In genomic region chr1:107963601-107964396, GRCh38 we compare ENCODE assay signal across 8 cellular contexts. TPM values are rescaled to one million over a fixed set of nuclear protein-coding genes. Genes with fewer than 3 reads are reported as not detected.
A peak's percentile ranks its signal among the peaks of the same experiment; 100 is the strongest.
DNase-seq lines count a peak whose midpoint lies in the region; ATAC-seq, FAIRE-seq and TF ChIP-seq lines count a peak whose summit lies in the region.

No MANE protein-coding gene starts in this region.

- peaks cover 4 to 12% of the 10 kb centered on the region in 2 donors for H3K4me1 ChIP-seq in kidney (ENCODE audit: control insufficient read depth in 1 of 2, insufficient read depth in 1 of 2, low read depth in 1 of 2, low read length in 2 of 2)

- H3K36me3 Mint-ChIP-seq in MCF 10A (ENCODE audit: insufficient read depth, unreplicated experiment): no peaks in the 10 kb centered on the region

- no peaks in the 10 kb centered on the region for H3K9me3 Mint-ChIP-seq in MCF 10A (ENCODE audit: unreplicated experiment)

- ATAC-seq in HG03097 (IDR thresholded peaks at IDR 0.05; ENCODE audit: low FRiP score, unreplicated experiment): peak; percentile 97

- H3K27ac ChIP-seq in kidney (ENCODE audit: low read depth in 2 of 2, low read length in 2 of 2): peak overlapping the region in 1 of 2 donors; percentile 34

- H3K36me3 ChIP-seq in kidney (ENCODE audit: control insufficient read depth in 1 of 2, insufficient read depth in 2 of 2, low read length in 2 of 2): no peaks in the 10 kb centered on the region

- DNase-seq in activated gamma-delta T cell treated with Interleukin-2 at 50 U/mL for 16 hours: peak; percentile 28
- DNase-seq in activated gamma-delta T cell (lab: John Stamatoyannopoulos, UW): no peak
- DNase-seq in T follicular helper cell (ENCODE audit: low read depth): peak; percentile 8
- DNase-seq in MCF 10A (ENCODE audit: unreplicated experiment): no peak
- DNase-seq in kidney: peak; percentile 62
- DNase-seq in stimulated activated CD4-positive, alpha-beta T cell treated with anti-CD3 and anti-CD28 coated beads, Interleukin-1b, Interleukin-23, amount 100 ng/mL, for 24 hours (ENCODE audit: low read depth in 4 of 4, low spot score in 1 of 4): peak in 3 of 4 experiments; percentile 2 to 27 (median 25)
- no peak for DNase-seq in LoVo (ENCODE audit: low spot score)

- BruUV-seq in MCF 10A (replicated peaks; lab: Mats Ljungman, UMichigan): no TSS peak

- H3K4me1 Mint-ChIP-seq in MCF 10A (ENCODE audit: insufficient read depth, unreplicated experiment): peaks cover 13% of the 10 kb centered on the region

- peak overlapping the region; percentile 59 to 62 for H3K9ac ChIP-seq in kidney (ENCODE audit: low read length in 2 of 2)

- POLR2A ChIA-PET in MCF 10A (lab: Yijun Ruan, JAX): interaction anchor here (0.5 to 1.2 kb wide), 3 partner anchors 12 to 183 kb away, joined by 3 to 4 read pairs (median 3); no protein-coding TSS in a partner anchor

- H3K4me3 Mint-ChIP-seq in MCF 10A (ENCODE audit: unreplicated experiment): peak overlapping the region; percentile 64

- H3K27ac Mint-ChIP-seq in MCF 10A (ENCODE audit: low read depth, unreplicated experiment): no peak overlapping the region

- peak overlapping the region; percentile 73 to 80 for H3K4me3 ChIP-seq in kidney (ENCODE audit: low read length in 2 of 2)

- peaks cover 10% of the 10 kb centered on the region for H3K27me3 Mint-ChIP-seq in MCF 10A (ENCODE audit: insufficient read depth, unreplicated experiment)

- CTCF ChIA-PET in MCF 10A (lab: Yijun Ruan, JAX): interaction anchor here (0.6 to 2.0 kb wide), 5 partner anchors 16 to 1601 kb away, joined by 3 to 8 read pairs (median 3); no protein-coding TSS in a partner anchor

- H3K9me3 ChIP-seq in kidney (ENCODE audit: control insufficient read depth in 1 of 2, low read length in 2 of 2): no peaks in the 10 kb centered on the region

- intact Hi-C loops in MCF 10A (cut with micrococcal nuclease) (loop anchor here (10.0 kb wide), 1 partner anchor 161 kb away; no protein-coding TSS in a partner anchor), kidney (cut with DNase I) (no loop called here)

- TF ChIP-seq CTCF in MCF 10A (IDR thresholded peaks at IDR 0.05; ENCODE audit: unreplicated experiment): no peak
- no peak for TF ChIP-seq CTCF in kidney (IDR thresholded peaks at IDR 0.05; ENCODE audit: borderline replicate concordance, extremely low read depth, insufficient read depth)

- no peak for FAIRE-seq in kidney (lab: Jason Lieb, UNC)

RNA-seq across cellular contexts. Expression of gene VAV3, which starts 1.2 kb away (rescaled TPM):
- total RNA-seq in MCF 10A (2022) (2.0 and 3.0 TPM in 2 replicates), kidney (87.5 TPM)
- 61.6 TPM for polyA plus RNA-seq in kidney (ENCODE audit: insufficient read depth, low read depth, low replicate concordance)

Comparison
In these comparisons a context has a peak if more than half of its experiments do, and no peak if none do; other contexts are left out.
1. DNase-seq: peak in activated gamma-delta T cell treated with Interleukin-2 at 50 U/mL for 16 hours (single experiment), T follicular helper cell (single experiment), kidney (single experiment) and stimulated activated CD4-positive, alpha-beta T cell treated with anti-CD3 and anti-CD28 coated beads, Interleukin-1b, Interleukin-23, amount 100 ng/mL, for 24 hours (3 of 4); none in activated gamma-delta T cell (single experiment), MCF 10A (single experiment) and LoVo (single experiment).
2. RNA of gene VAV3, which starts 1.2 kb away (total RNA-seq): 87.5 TPM in kidney (single experiment); 2.0 to 3.0 TPM in MCF 10A; every median in the first group is over 10 times any median in the second.